ENCODE assay signal across 20 cellular contexts in the genomic region with DNA sequence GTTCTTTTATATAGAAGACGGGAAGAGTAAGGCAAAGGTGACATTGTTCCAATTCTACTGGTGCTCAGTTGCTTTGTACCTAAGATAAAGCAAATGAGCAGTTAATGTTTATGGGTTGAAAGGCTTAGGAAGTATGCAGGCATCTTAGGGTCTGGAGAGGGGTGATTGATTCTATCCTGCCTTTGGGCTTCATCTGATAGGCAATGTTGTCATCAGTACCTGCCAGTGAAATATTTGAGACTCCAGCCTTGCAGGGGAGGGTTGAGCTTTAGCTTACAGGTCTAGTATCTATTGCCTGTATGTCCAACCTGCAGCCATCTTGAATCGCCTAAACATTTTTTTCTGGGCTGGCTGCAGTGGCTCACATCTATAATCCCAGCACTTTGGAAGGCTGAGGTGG.
DNase-seq lines count a peak whose midpoint lies in the region; TF ChIP-seq lines count a peak whose summit lies in the region.
"Had no signal": no experiment of that assay in that cellular context is flagged by ENCODE, and none has a peak within 500 bp of the region (broad histone marks: within the 10 kb centered on the region; RNA-seq: fewer than 3 reads in every experiment).

No MANE protein-coding gene starts in this region.

- H3K9ac ChIP-seq in NT2/D1 (ENCODE audit: insufficient read length, low read depth): peak overlapping the region; percentile 2
- peak overlapping the region; percentile 48 for H3K9ac ChIP-seq in iPS-18a (ENCODE audit: low read length)

- H3K27ac ChIP-seq in iPS-18a (ENCODE audit: low read length): peak overlapping the region; percentile 46
- H3K27ac ChIP-seq: RWPE1 had no signal

- H3K4me3 ChIP-seq in NT2/D1 (ENCODE audit: insufficient read length, low read depth) (no peak overlapping the region), iPS-18a (ENCODE audit: low read length) (peak overlapping the region; percentile 14)

- H3K9me3 Mint-ChIP-seq in nephron: no peaks in the 10 kb centered on the region
- H3K9me3 Mint-ChIP-seq: CD8-positive, alpha-beta T cell had no signal

- peaks cover 12% of the 10 kb centered on the region for H3K4me1 ChIP-seq in NT2/D1 (ENCODE audit: insufficient read depth, insufficient read length)
- H3K4me1 ChIP-seq in iPS-18a (ENCODE audit: control insufficient read depth, low read depth, low read length): peaks cover 38% of the 10 kb centered on the region

- peaks cover 13% of the 10 kb centered on the region for H3K9me3 ChIP-seq in NT2/D1 (ENCODE audit: insufficient read depth, low read length)
- no peaks in the 10 kb centered on the region for H3K9me3 ChIP-seq in iPS-18a (ENCODE audit: control insufficient read depth, low read depth, low read length)

- H3K36me3 ChIP-seq in NT2/D1 (ENCODE audit: insufficient read depth, insufficient read length, low read length) (no peaks in the 10 kb centered on the region), iPS-18a (ENCODE audit: control insufficient read depth, low read depth, low read length) (no peaks in the 10 kb centered on the region)

- no peak overlapping the region for H3K4me3 Mint-ChIP-seq in nephron
- H3K4me3 Mint-ChIP-seq: CD8-positive, alpha-beta T cell had no signal

- peak overlapping the region in 2 of 3 experiments; percentile 70 to 94 for H3K27ac Mint-ChIP-seq in nephron
- H3K27ac Mint-ChIP-seq: CD8-positive, alpha-beta T cell had no signal

- H3K4me1 Mint-ChIP-seq in nephron: peaks cover 22% of the 10 kb centered on the region

- no peak for TF ChIP-seq CTCF in nephron (IDR thresholded peaks at IDR 0.05; ENCODE audit: unreplicated experiment in 3 of 3)

- no peaks in the 10 kb centered on the region for H3K36me3 Mint-ChIP-seq in nephron (ENCODE audit: low read depth)
- H3K36me3 Mint-ChIP-seq: CD8-positive, alpha-beta T cell had no signal

- DNase-seq in ELF-1 (ENCODE audit: low read depth, low spot score): peak; percentile 69
- no peak for DNase-seq in NT2/D1 (ENCODE audit: low read depth, low spot score)
- DNase-seq in stimulated activated CD4-positive, alpha-beta T cell treated with anti-CD3 and anti-CD28 coated beads, Interleukin-1b, Interleukin-23, amount 100 ng/mL, for 48 hours: no peak
- no peak for DNase-seq in activated CD4-positive, alpha-beta T cell treated with anti-CD3 and anti-CD28 coated beads, Interleukin-2, amount 50 U/mL, for 4 hours
- no peak for DNase-seq in NCI-H526 treated with DMSO at 0.1 percent for 48 hours (lab: John Stamatoyannopoulos, UW)
- DNase-seq: 8988T; AML-193; CD8-positive, alpha-beta T cell; DND-41; KBM-7; NCI-H1092; NCI-H1436; NCI-H187 treated with DMSO at 0.1 percent for 48 hours; NCI-H2227 treated with DMSO at 0.1 percent for 48 hours; NCI-H510A; NCI-H748 treated with DMSO at 0.1 percent for 48 hours; SHP77 treated with DMSO at 0.1 percent for 48 hours had no signal

- peaks cover 6% of the 10 kb centered on the region for H3K27me3 Mint-ChIP-seq in nephron (ENCODE audit: low read depth)

- no peaks in the 10 kb centered on the region for H3K27me3 ChIP-seq in NT2/D1 (ENCODE audit: insufficient read depth, insufficient read length)
- no peaks in the 10 kb centered on the region for H3K27me3 ChIP-seq in iPS-18a (ENCODE audit: control insufficient read depth, insufficient read depth, low read length)
